ENCODE assay signal across 1 cellular context in genomic region chr17:28902819-28903545, GRCh38.
TF ChIP-seq lines count a peak whose summit lies in the region.

TSS of gene DHRS13 (minus strand) at chr17:28903079. CDS start at chr17:28902944, 135 bp downstream.

TF ChIP-seq in HepG2, 621 proteins besides CTCF, POLR2A, EP300 and RAD21 (continued from another document and continues in another):
- TF ChIP-seq HOMEZ (CRISPR knock-in tag; IDR thresholded peaks at IDR 0.05; ENCODE audit: low read depth): peak; percentile 53; the same call in 1 of the 2 replicates
- TF ChIP-seq GLI4 (CRISPR knock-in tag; IDR thresholded peaks at IDR 0.05; ENCODE audit: borderline replicate concordance): no peak
- TF ChIP-seq YEATS4 (CRISPR knock-in tag; IDR thresholded peaks at IDR 0.05; ENCODE audit: borderline replicate concordance): peak; percentile 88; the same call in 1 of the 2 replicates
- no peak for TF ChIP-seq NFYB (CRISPR knock-in tag; IDR thresholded peaks at IDR 0.05)
- TF ChIP-seq ZNF766 (CRISPR knock-in tag; IDR thresholded peaks at IDR 0.05; ENCODE audit: borderline replicate concordance): peak; percentile 59
- no peak for TF ChIP-seq GPBP1L1 (CRISPR knock-in tag; IDR thresholded peaks at IDR 0.05)
- peak; percentile 83 for TF ChIP-seq ZNF784 (CRISPR knock-in tag; IDR thresholded peaks at IDR 0.05; ENCODE audit: borderline replicate concordance)
- TF ChIP-seq POLR2G (IDR thresholded peaks at IDR 0.05; ENCODE audit: low read depth, low read length): peak; percentile 66; the same call in 1 of the 2 replicates
- peak; percentile 96; the same call in 1 of the 2 replicates for TF ChIP-seq DNMT1 (CRISPR knock-in tag; IDR thresholded peaks at IDR 0.05)
- peak; percentile 81; the same call in 1 of the 2 replicates for TF ChIP-seq ZNF614 (CRISPR knock-in tag; IDR thresholded peaks at IDR 0.05; ENCODE audit: borderline replicate concordance)
- peak; percentile 90; the same call in 1 of the 2 replicates for TF ChIP-seq DMTF1 (CRISPR knock-in tag; IDR thresholded peaks at IDR 0.05)
- TF ChIP-seq TFDP2 (CRISPR knock-in tag; IDR thresholded peaks at IDR 0.05): peak; percentile 83; the same call in 1 of the 2 replicates
- peak; percentile 24; the same call in 1 of the 2 replicates for TF ChIP-seq FOXM1 (CRISPR knock-in tag; IDR thresholded peaks at IDR 0.05)
- TF ChIP-seq PHF21A (CRISPR knock-in tag; IDR thresholded peaks at IDR 0.05): peak; percentile 69; the same call in 1 of the 2 replicates
- TF ChIP-seq RFXAP (CRISPR knock-in tag; IDR thresholded peaks at IDR 0.05; ENCODE audit: borderline replicate concordance): 0 out of 2 replicates have a peak, but pooled peaks have one; percentile 20
- peak; percentile 86 for TF ChIP-seq SP4 (CRISPR knock-in tag; IDR thresholded peaks at IDR 0.05)
- 0 out of 2 replicates have a peak, but pooled peaks have one; percentile 39 for TF ChIP-seq ZSCAN5A (CRISPR knock-in tag; IDR thresholded peaks at IDR 0.05; ENCODE audit: borderline replicate concordance)
- no peak for TF ChIP-seq RBAK (CRISPR knock-in tag; IDR thresholded peaks at IDR 0.05)
- TF ChIP-seq ZBTB34 (CRISPR knock-in tag; IDR thresholded peaks at IDR 0.05): 0 out of 2 replicates have a peak, but pooled peaks have one; percentile 41
- peak; percentile 86; the same call in 1 of the 2 replicates for TF ChIP-seq ZNF589 (CRISPR knock-in tag; conservative IDR thresholded peaks at IDR 0.05)
- TF ChIP-seq ZNF512 (CRISPR knock-in tag; IDR thresholded peaks at IDR 0.05): 0 out of 2 replicates have a peak, but pooled peaks have one; percentile 42
- TF ChIP-seq GABPB1 (CRISPR knock-in tag; IDR thresholded peaks at IDR 0.05): peak; percentile 74
- peak; percentile 86 for TF ChIP-seq YY1 (IDR thresholded peaks at IDR 0.05; ENCODE audit: insufficient read depth, insufficient replicate concordance, low read depth, low read length)
- peak; percentile 93 for TF ChIP-seq PHF5A (CRISPR knock-in tag; IDR thresholded peaks at IDR 0.05; ENCODE audit: low read depth, unreplicated experiment)
- TF ChIP-seq HIC2 (CRISPR knock-in tag; IDR thresholded peaks at IDR 0.05; ENCODE audit: low read depth): 0 out of 2 replicates have a peak, but pooled peaks have one; percentile 35
- peak; percentile 36; the same call in 1 of the 2 replicates for TF ChIP-seq TBX3 (IDR thresholded peaks at IDR 0.05; ENCODE audit: borderline replicate concordance)
- peak; percentile 87 for TF ChIP-seq TEAD3 (CRISPR knock-in tag; optimal IDR thresholded peaks at IDR 0.05; ENCODE audit: borderline replicate concordance)
- TF ChIP-seq ZFP90 (CRISPR knock-in tag; IDR thresholded peaks at IDR 0.05; ENCODE audit: borderline replicate concordance): no peak; the same call in 1 of the 2 replicates
- no peak for TF ChIP-seq BCL3 (CRISPR knock-in tag; IDR thresholded peaks at IDR 0.05)
- no peak for TF ChIP-seq CHD2 (IDR thresholded peaks at IDR 0.05; ENCODE audit: low read depth, low read length)
- TF ChIP-seq KLF12 (CRISPR knock-in tag; IDR thresholded peaks at IDR 0.05; ENCODE audit: borderline replicate concordance): peak; percentile 86; the same call in 1 of the 2 replicates
- TF ChIP-seq SRY (CRISPR knock-in tag; IDR thresholded peaks at IDR 0.05): peak; percentile 74; the same call in 1 of the 2 replicates
- TF ChIP-seq THAP11 (CRISPR knock-in tag; IDR thresholded peaks at IDR 0.05): peak; percentile 90
- peak; percentile 57; the same call in 1 of the 2 replicates for TF ChIP-seq ZHX1 (CRISPR knock-in tag; IDR thresholded peaks at IDR 0.05; ENCODE audit: low read depth)
- no peak for TF ChIP-seq SRSF9 (IDR thresholded peaks at IDR 0.05; ENCODE audit: borderline replicate concordance, insufficient read depth, low read depth, low read length, poor library complexity, severe bottlenecking)
- peak; percentile 31 for TF ChIP-seq RARA (CRISPR knock-in tag; IDR thresholded peaks at IDR 0.05)
- TF ChIP-seq ZBTB20 (CRISPR knock-in tag; IDR thresholded peaks at IDR 0.05; ENCODE audit: borderline replicate concordance, low read depth): peak; percentile 55; the same call in 1 of the 2 replicates
- TF ChIP-seq STAT5B (CRISPR knock-in tag; IDR thresholded peaks at IDR 0.05): no peak
- peak; percentile 46; the same call in 1 of the 2 replicates for TF ChIP-seq DPF2 (CRISPR knock-in tag; IDR thresholded peaks at IDR 0.05; ENCODE audit: borderline replicate concordance, low read depth)
- no peak for TF ChIP-seq ATRX (CRISPR knock-in tag; IDR thresholded peaks at IDR 0.05; ENCODE audit: borderline replicate concordance)
- 0 out of 2 replicates have a peak, but pooled peaks have one; percentile 18 for TF ChIP-seq CREBL2 (CRISPR knock-in tag; IDR thresholded peaks at IDR 0.05; ENCODE audit: borderline replicate concordance)
